In genomic region chr12:63103489-63104131, GRCh38 we compare ENCODE assay signal across 8 cellular contexts. TPM values are rescaled to one million over a fixed set of nuclear protein-coding genes. Genes with fewer than 3 reads are reported as not detected.
A peak's percentile ranks its signal among the peaks of the same experiment; 100 is the strongest.
DNase-seq lines count a peak whose midpoint lies in the region; ATAC-seq, FAIRE-seq and TF ChIP-seq lines count a peak whose summit lies in the region.

No MANE protein-coding gene starts in this region.

- H3K4me3 ChIP-seq in HFF-Myc (replicated peaks; ENCODE audit: low read depth, low read length) = no peak overlapping the region
- H3K4me3 ChIP-seq in fibroblast of mammary gland (ENCODE audit: control insufficient read depth, low read depth, low read length) = no peak overlapping the region
- no peak overlapping the region for H3K4me3 ChIP-seq in spleen

- intact Hi-C loops in spleen (cut with DNase I; ENCODE audit: low total_unique reads) = no loop called here

- ATAC-seq in GM18907 (IDR thresholded peaks at IDR 0.05; ENCODE audit: unreplicated experiment) = no peak

- H3K27ac ChIP-seq in spleen = no peak overlapping the region

- no peaks in the 10 kb centered on the region for H3K27me3 ChIP-seq in spleen (replicated peaks in 1 of 7)

- no peaks in the 10 kb centered on the region for H3K9me3 ChIP-seq in spleen

- no peaks in the 10 kb centered on the region for H3K4me1 ChIP-seq in spleen

- TF ChIP-seq POLR2A in spleen (IDR thresholded peaks at IDR 0.05) = no peak

- no peaks in the 10 kb centered on the region for H3K36me3 ChIP-seq in spleen

- FAIRE-seq in RCC 7860 (lab: Jason Lieb, UNC) = peak; percentile 36

- WGBS in spleen, 5 donors = 7 to 16% (median 15%) methylated on average over 5 of the region's 5 CpGs

- peak; percentile 53 for TF ChIP-seq CTCF in HFF-Myc (IDR thresholded peaks at IDR 0.05; ENCODE audit: low read depth, low read length, missing control alignments)
- TF ChIP-seq CTCF in fibroblast of mammary gland (conservative IDR thresholded peaks at IDR 0.05; ENCODE audit: control insufficient read depth, insufficient read depth, low read depth, low read length) = peak; percentile 79
- peak in 10 of 11 experiments; percentile 28 to 61 (median 52) for TF ChIP-seq CTCF in spleen (IDR thresholded peaks at IDR 0.05 in 8 of 11, conservative IDR thresholded peaks at IDR 0.05 in 3 of 11)

- DNase-seq in NCI-H2081 (lab: John Stamatoyannopoulos, UW) = peak; percentile 13 to 21
- no peak for DNase-seq in NCI-H2081 treated with DMSO at 0.1 percent for 48 hours (lab: John Stamatoyannopoulos, UW)
- DNase-seq in HFF-Myc (ENCODE audit: extremely low read depth, low read depth) = no peak
- DNase-seq in RCC 7860 (ENCODE audit: low spot score) = peak; percentile 22
- DNase-seq in fibroblast of mammary gland (ENCODE audit: low read depth) = peak; percentile 40
- no peak for DNase-seq in spleen
- DNase-seq in activated CD4-positive, alpha-beta T cell treated with anti-CD3 and anti-CD28 coated beads, Interleukin-2, amount 50 U/mL, for 1 hour = no peak

RNA-seq across cellular contexts. Expression of gene AVPR1A, which starts 47.4 kb away (rescaled TPM):
- total RNA-seq in spleen = 1 to 10 TPM in 4 of 7 donors, under 1 TPM in 3; 0.52 to 3.3 (median 1.1) TPM
- under 1 TPM; 0.17 to 0.26 (median 0.22) TPM for polyA plus RNA-seq in spleen

Comparison
In these comparisons a context has a peak if more than half of its experiments do, and no peak if none do; other contexts are left out.
1. DNase-seq: peak in NCI-H2081 (2 of 2), RCC 7860 (single experiment) and fibroblast of mammary gland (single experiment); none in NCI-H2081 treated with DMSO at 0.1 percent for 48 hours (single experiment), HFF-Myc (single experiment), spleen (single experiment) and activated CD4-positive, alpha-beta T cell treated with anti-CD3 and anti-CD28 coated beads, Interleukin-2, amount 50 U/mL, for 1 hour (single experiment).
2. Peak in every context shown above with its lines, with median percentiles within 50 percentile points of each other: CTCF ChIP-seq.